22 cellular contexts compared by ENCODE assay signal in the genomic region with DNA sequence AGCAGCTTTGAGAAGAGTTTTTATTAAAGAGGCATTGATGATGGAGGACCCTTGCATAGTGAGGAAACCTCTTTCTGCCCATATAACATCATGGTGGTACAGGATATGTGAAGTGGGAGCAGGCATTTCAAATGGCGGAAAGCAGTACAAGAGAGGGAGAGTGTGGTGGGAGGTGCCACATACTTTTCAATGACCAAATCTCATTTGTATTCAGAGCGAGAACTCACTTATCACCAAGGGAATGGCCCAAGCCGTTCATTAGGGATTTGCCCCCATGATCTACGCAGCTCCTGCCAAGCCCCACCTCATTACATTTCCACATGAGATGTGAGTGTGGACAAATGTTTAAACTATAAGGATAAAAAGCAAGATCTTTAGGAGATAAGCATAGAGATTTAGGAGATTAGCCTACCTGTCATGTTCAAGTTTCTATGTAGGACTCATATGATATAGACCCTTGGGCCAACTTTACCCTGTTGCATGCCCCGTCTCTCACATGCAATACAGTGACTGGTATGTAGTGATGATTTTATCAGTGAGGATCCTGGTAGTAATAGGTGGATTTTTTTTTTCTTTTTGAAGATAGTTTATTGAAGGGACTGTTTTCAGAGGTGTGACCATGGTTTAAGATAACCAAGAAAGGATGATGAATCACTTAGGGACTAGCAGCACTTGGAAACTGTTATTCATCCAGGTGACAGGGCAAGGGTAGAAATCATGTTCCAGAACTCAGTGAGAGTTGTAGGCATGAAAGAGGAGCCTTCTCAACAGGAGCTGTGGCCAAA. TPM values are rescaled to one million over a fixed set of nuclear protein-coding genes. Genes with fewer than 3 reads are reported as not detected.
DNase-seq lines count a peak whose midpoint lies in the region; ATAC-seq and TF ChIP-seq lines count a peak whose summit lies in the region.
"Had no signal": no experiment of that assay in that cellular context is flagged by ENCODE, and none has a peak within 500 bp of the region (broad histone marks: within the 10 kb centered on the region; RNA-seq: fewer than 3 reads in every experiment).

No MANE protein-coding gene starts in this region.

- DNase-seq in activated CD4-positive, alpha-beta T cell treated with anti-CD3 and anti-CD28 coated beads for 48 hours: peak; percentile 32
- DNase-seq in activated CD4-positive, alpha-beta T cell treated with anti-CD3 and anti-CD28 coated beads for 1 hour: no peak
- peak; percentile 10 for DNase-seq in A172 (ENCODE audit: low spot score)
- DNase-seq in activated T-helper 1 cell treated with anti-CD3 and anti-CD28 coated beads, Interleukin-12 subunit alpha, Interleukin-12 subunit beta, Interleukin-2, Interleukin-4 antibody, amounts not matched to agents 30 ng/mL and 10 ng/mL and 1 ng/mL, durations not matched to agents 14 hours and 24 hours and 36 hours (ENCODE audit: low spot score): no peak
- peak; percentile 49 for DNase-seq in kidney tubule cell (ENCODE audit: low spot score)
- no peak for DNase-seq in coronary artery (ENCODE audit: low spot score)
- no peak for DNase-seq in 8988T
- DNase-seq: activated naive CD4-positive, alpha-beta T cell treated with anti-CD3 and anti-CD28 coated beads, Interleukin-2, amount 10 ng/mL, durations not matched to agents 7 days and 5 days; brain microvascular endothelial cell; DMS 273 treated with DMSO at 0.1 percent for 48 hours; H9; naive thymus-derived CD4-positive, alpha-beta T cell; NCI-H187; substantia nigra; T-helper 1 cell had no signal

- H3K27ac Mint-ChIP-seq in activated T-helper 1 cell treated with anti-CD3 and anti-CD28 coated beads, Interleukin-12 subunit alpha, Interleukin-12 subunit beta, Interleukin-2, Interleukin-4 antibody, amounts not matched to agents 30 ng/mL and 10 ng/mL and 1 ng/mL, durations not matched to agents 14 hours and 24 hours and 36 hours: peak overlapping the region; percentile 62
- H3K27ac Mint-ChIP-seq: activated naive CD4-positive, alpha-beta T cell treated with anti-CD3 and anti-CD28 coated beads, Interleukin-2, amount 10 ng/mL, durations not matched to agents 7 days and 5 days; IgD-negative memory B cell; memory B cell had no signal

- H3K27me3 Mint-ChIP-seq in activated T-helper 1 cell treated with anti-CD3 and anti-CD28 coated beads, Interleukin-12 subunit alpha, Interleukin-12 subunit beta, Interleukin-2, Interleukin-4 antibody, amounts not matched to agents 30 ng/mL and 10 ng/mL and 1 ng/mL, durations not matched to agents 14 hours and 24 hours and 36 hours (ENCODE audit: insufficient read depth): no peaks in the 10 kb centered on the region
- H3K27me3 Mint-ChIP-seq: activated naive CD4-positive, alpha-beta T cell treated with anti-CD3 and anti-CD28 coated beads, Interleukin-2, amount 10 ng/mL, durations not matched to agents 7 days and 5 days; IgD-negative memory B cell; memory B cell; naive thymus-derived CD4-positive, alpha-beta T cell had no signal

- no peak overlapping the region for H3K4me3 ChIP-seq in coronary artery
- H3K4me3 ChIP-seq: A549, BLaER1, vagina had no signal

- intact Hi-C loops in activated T-helper 1 cell treated with anti-CD3 and anti-CD28 coated beads, Interleukin-12 subunit alpha, Interleukin-12 subunit beta, Interleukin-2, Interleukin-4 antibody, amounts not matched to agents 30 ng/mL and 10 ng/mL and 1 ng/mL, durations not matched to agents 14 hours and 24 hours and 36 hours (cut with micrococcal nuclease): loop anchor here (1.0 kb wide), 1 partner anchor 14 kb away; no protein-coding TSS in a partner anchor

- TF ChIP-seq CTCF in coronary artery (IDR thresholded peaks at IDR 0.05): no peak

- no peak overlapping the region for H3K4me3 Mint-ChIP-seq in activated T-helper 1 cell treated with anti-CD3 and anti-CD28 coated beads, Interleukin-12 subunit alpha, Interleukin-12 subunit beta, Interleukin-2, Interleukin-4 antibody, amounts not matched to agents 30 ng/mL and 10 ng/mL and 1 ng/mL, durations not matched to agents 14 hours and 24 hours and 36 hours
- H3K4me3 Mint-ChIP-seq: activated naive CD4-positive, alpha-beta T cell treated with anti-CD3 and anti-CD28 coated beads, Interleukin-2, amount 10 ng/mL, durations not matched to agents 7 days and 5 days; H9; IgD-negative memory B cell; memory B cell; naive thymus-derived CD4-positive, alpha-beta T cell had no signal

- peaks cover 29% of the 10 kb centered on the region for H3K4me1 Mint-ChIP-seq in activated T-helper 1 cell treated with anti-CD3 and anti-CD28 coated beads, Interleukin-12 subunit alpha, Interleukin-12 subunit beta, Interleukin-2, Interleukin-4 antibody, amounts not matched to agents 30 ng/mL and 10 ng/mL and 1 ng/mL, durations not matched to agents 14 hours and 24 hours and 36 hours (ENCODE audit: low read depth)

- no peaks in the 10 kb centered on the region for H3K9me3 Mint-ChIP-seq in activated T-helper 1 cell treated with anti-CD3 and anti-CD28 coated beads, Interleukin-12 subunit alpha, Interleukin-12 subunit beta, Interleukin-2, Interleukin-4 antibody, amounts not matched to agents 30 ng/mL and 10 ng/mL and 1 ng/mL, durations not matched to agents 14 hours and 24 hours and 36 hours
- H3K9me3 Mint-ChIP-seq: activated naive CD4-positive, alpha-beta T cell treated with anti-CD3 and anti-CD28 coated beads, Interleukin-2, amount 10 ng/mL, durations not matched to agents 7 days and 5 days; IgD-negative memory B cell; memory B cell; naive thymus-derived CD4-positive, alpha-beta T cell had no signal

- H3K36me3 Mint-ChIP-seq in activated T-helper 1 cell treated with anti-CD3 and anti-CD28 coated beads, Interleukin-12 subunit alpha, Interleukin-12 subunit beta, Interleukin-2, Interleukin-4 antibody, amounts not matched to agents 30 ng/mL and 10 ng/mL and 1 ng/mL, durations not matched to agents 14 hours and 24 hours and 36 hours (ENCODE audit: low read depth): peaks cover 21% of the 10 kb centered on the region

- no peak for ATAC-seq in GM19463 (IDR thresholded peaks at IDR 0.05; ENCODE audit: unreplicated experiment)
- ATAC-seq: A549; naive thymus-derived CD4-positive, alpha-beta T cell had no signal

- no peak overlapping the region for H3K27ac ChIP-seq in coronary artery
- H3K27ac ChIP-seq: A549, BLaER1, brain microvascular endothelial cell, parathyroid adenoma, vagina had no signal

RNA-seq across cellular contexts. Expression of a gene that starts 38.3 kb away (rescaled TPM):
- total RNA-seq in A172 (2014; rRNA removed; shearing (Covaris generic)): 3.4 and 5.4 TPM in 2 replicates
- total RNA-seq in activated T-helper 1 cell treated with anti-CD3 and anti-CD28 coated beads, Interleukin-12 subunit alpha, Interleukin-12 subunit beta, Interleukin-2, Interleukin-4 antibody, amounts not matched to agents 30 ng/mL and 10 ng/mL and 1 ng/mL, durations not matched to agents 14 hours and 24 hours and 36 hours: 18.5 and 20.5 TPM in 2 replicates

Comparison
In these comparisons a context has a peak if more than half of its experiments do, and no peak if none do; other contexts are left out.
1. DNase-seq: peak in activated CD4-positive, alpha-beta T cell treated with anti-CD3 and anti-CD28 coated beads for 48 hours (single experiment), A172 (single experiment) and kidney tubule cell (single experiment); none in activated CD4-positive, alpha-beta T cell treated with anti-CD3 and anti-CD28 coated beads for 1 hour (single experiment), activated T-helper 1 cell treated with anti-CD3 and anti-CD28 coated beads, Interleukin-12 subunit alpha, Interleukin-12 subunit beta, Interleukin-2, Interleukin-4 antibody, amounts not matched to agents 30 ng/mL and 10 ng/mL and 1 ng/mL, durations not matched to agents 14 hours and 24 hours and 36 hours (single experiment), coronary artery (single experiment) and 8988T (single experiment).